Comparison of ENCODE assay signal across 39 cellular contexts in genomic region chr13:52097197-52097596, GRCh38. TPM values are rescaled to one million over a fixed set of nuclear protein-coding genes. Genes with fewer than 3 reads are reported as not detected.
"Had no signal": no experiment of that assay in that cellular context is flagged by ENCODE, and none has a peak within 500 bp of the region (broad histone marks: within the 10 kb centered on the region; RNA-seq: fewer than 3 reads in every experiment).

No MANE protein-coding gene starts in this region.

- H3K27ac ChIP-seq: adrenal gland, ascending aorta, body of pancreas, brain microvascular endothelial cell, breast epithelium, cardiac muscle cell had no signal

- DNase-seq: activated effector memory CD4-positive, alpha-beta T cell treated with anti-CD3 and anti-CD28 coated beads, Interleukin-2, amount 50 U/mL, for 16 hours; activated effector memory CD4-positive, alpha-beta T cell treated with Interleukin-2 at 50 U/mL for 16 hours; activated gamma-delta T cell; activated gamma-delta T cell treated with Interleukin-2 at 50 U/mL for 16 hours; activated naive CD4-positive, alpha-beta T cell; activated naive CD4-positive, alpha-beta T cell treated with anti-CD3 and anti-CD28 coated beads for 36 hours; activated naive CD4-positive, alpha-beta T cell treated with anti-CD3 and anti-CD28 coated beads, Interleukin-2, amount 10 ng/mL, durations not matched to agents 7 days and 5 days; activated naive CD4-positive, alpha-beta T cell treated with anti-CD3 and anti-CD28 coated beads, Interleukin-2, amount 50 U/mL, for 16 hours; activated naive CD4-positive, alpha-beta T cell treated with Interleukin-2 at 50 U/mL for 16 hours; activated naive CD8-positive, alpha-beta T cell treated with anti-CD3 and anti-CD28 coated beads for 36 hours; activated naive CD8-positive, alpha-beta T cell treated with anti-CD3 and anti-CD28 coated beads, Interleukin-2, amount 10 ng/mL, durations not matched to agents 7 days and 5 days; activated naive CD8-positive, alpha-beta T cell treated with anti-CD3 and anti-CD28 coated beads, Interleukin-2, amount 50 U/mL, for 24 hours; activated T-cell treated with anti-CD3 and anti-CD28 coated beads, Interleukin-2, amount 50 U/mL, for 24 hours; activated T-cell treated with anti-CD3 and anti-CD28 coated beads, Interleukin-2, amount 50 U/mL, for 4 hours; activated T-cell treated with anti-CD3 and anti-CD28 coated beads, Interleukin-2, amount 50 U/mL, for 48 hours; activated T-cell treated with anti-CD3 and anti-CD28 coated beads, Interleukin-2, amount 50 U/mL, for 72 hours; adrenal gland; amniotic stem cell; amygdala; anterior cingulate cortex; aorta; body of pancreas; brain microvascular endothelial cell; caudate nucleus; central memory CD4-positive, alpha-beta T cell; cerebellar nuclear complex had no signal

- H3K4me3 Mint-ChIP-seq: activated naive CD4-positive, alpha-beta T cell treated with anti-CD3 and anti-CD28 coated beads for 36 hours; activated naive CD4-positive, alpha-beta T cell treated with anti-CD3 and anti-CD28 coated beads, Interleukin-2, amount 10 ng/mL, durations not matched to agents 7 days and 5 days; activated naive CD4-positive, alpha-beta T cell treated with anti-CD3 and anti-CD28 coated beads, Interleukin-2, amount 50 U/mL, for 24 hours; activated naive CD8-positive, alpha-beta T cell; activated naive CD8-positive, alpha-beta T cell treated with anti-CD3 and anti-CD28 coated beads for 36 hours; activated naive CD8-positive, alpha-beta T cell treated with anti-CD3 and anti-CD28 coated beads, Interleukin-2, amount 10 ng/mL, durations not matched to agents 7 days and 5 days; activated naive CD8-positive, alpha-beta T cell treated with anti-CD3 and anti-CD28 coated beads, Interleukin-2, amount 50 U/mL, for 24 hours; activated T-cell treated with anti-CD3 and anti-CD28 coated beads, Interleukin-2, amount 50 U/mL, for 24 hours; activated T-cell treated with anti-CD3 and anti-CD28 coated beads, Interleukin-2, amount 50 U/mL, for 4 hours; activated T-cell treated with anti-CD3 and anti-CD28 coated beads, Interleukin-2, amount 50 U/mL, for 72 hours; activated T-helper 1 cell treated with anti-CD3 and anti-CD28 coated beads, Interleukin-12 subunit alpha, Interleukin-12 subunit beta, Interleukin-2, Interleukin-4 antibody, amounts not matched to agents 30 ng/mL and 10 ng/mL and 1 ng/mL, durations not matched to agents 14 hours and 24 hours and 36 hours; activated T-helper 17 cell treated with anti-CD3 and anti-CD28 coated beads, Interleukin-2, amount 50 U/mL, for 72 hours; brain; central memory CD8-positive, alpha-beta T cell had no signal

- H3K4me3 ChIP-seq: adrenal gland, ascending aorta, body of pancreas, breast epithelium, cardiac muscle cell had no signal

- H3K9me3 ChIP-seq: adrenal gland, ascending aorta, body of pancreas, breast epithelium had no signal

- H3K27ac Mint-ChIP-seq: activated naive CD4-positive, alpha-beta T cell treated with anti-CD3 and anti-CD28 coated beads for 36 hours; activated naive CD4-positive, alpha-beta T cell treated with anti-CD3 and anti-CD28 coated beads, Interleukin-2, amount 50 U/mL, for 24 hours; activated naive CD4-positive, alpha-beta T cell treated with anti-CD3 and anti-CD28 coated beads, Interleukin-2, amount 50 U/mL, for 72 hours; activated naive CD8-positive, alpha-beta T cell; activated naive CD8-positive, alpha-beta T cell treated with anti-CD3 and anti-CD28 coated beads for 36 hours; activated naive CD8-positive, alpha-beta T cell treated with anti-CD3 and anti-CD28 coated beads, Interleukin-2, amount 10 ng/mL, durations not matched to agents 7 days and 5 days; activated naive CD8-positive, alpha-beta T cell treated with anti-CD3 and anti-CD28 coated beads, Interleukin-2, amount 50 U/mL, for 24 hours; activated T-cell treated with anti-CD3 and anti-CD28 coated beads, Interleukin-2, amount 50 U/mL, for 24 hours; activated T-cell treated with anti-CD3 and anti-CD28 coated beads, Interleukin-2, amount 50 U/mL, for 72 hours; activated T-helper 1 cell treated with anti-CD3 and anti-CD28 coated beads, Interleukin-12 subunit alpha, Interleukin-12 subunit beta, Interleukin-2, Interleukin-4 antibody, amounts not matched to agents 30 ng/mL and 10 ng/mL and 1 ng/mL, durations not matched to agents 14 hours and 24 hours and 36 hours; activated T-helper 17 cell treated with anti-CD3 and anti-CD28 coated beads, Interleukin-2, amount 50 U/mL, for 72 hours; activated T-helper 2 cell treated with anti-CD3 and anti-CD28 coated beads, Interferon-gamma antibody, Interleukin-2, Interleukin-4, amounts not matched to agents 10 μg/mL and 5 μg/mL and 100 μg/mL, durations not matched to agents 14 hours and 24 hours and 36 hours; brain had no signal

- H3K27me3 Mint-ChIP-seq: activated naive CD8-positive, alpha-beta T cell treated with anti-CD3 and anti-CD28 coated beads for 36 hours; activated naive CD8-positive, alpha-beta T cell treated with anti-CD3 and anti-CD28 coated beads, Interleukin-2, amount 50 U/mL, for 24 hours; activated T-cell treated with anti-CD3 and anti-CD28 coated beads, Interleukin-2, amount 50 U/mL, for 24 hours; brain had no signal

- H3K36me3 Mint-ChIP-seq: activated naive CD4-positive, alpha-beta T cell treated with anti-CD3 and anti-CD28 coated beads, Interleukin-2, amount 10 ng/mL, durations not matched to agents 7 days and 5 days; activated naive CD4-positive, alpha-beta T cell treated with anti-CD3 and anti-CD28 coated beads, Interleukin-2, amount 50 U/mL, for 24 hours; activated naive CD4-positive, alpha-beta T cell treated with anti-CD3 and anti-CD28 coated beads, Interleukin-2, amount 50 U/mL, for 72 hours; activated naive CD8-positive, alpha-beta T cell treated with anti-CD3 and anti-CD28 coated beads for 36 hours; activated naive CD8-positive, alpha-beta T cell treated with anti-CD3 and anti-CD28 coated beads, Interleukin-2, amount 10 ng/mL, durations not matched to agents 7 days and 5 days; brain had no signal

- H3K4me1 Mint-ChIP-seq: activated naive CD4-positive, alpha-beta T cell treated with anti-CD3 and anti-CD28 coated beads, Interleukin-2, amount 10 ng/mL, durations not matched to agents 7 days and 5 days; activated naive CD4-positive, alpha-beta T cell treated with anti-CD3 and anti-CD28 coated beads, Interleukin-2, amount 50 U/mL, for 24 hours; activated naive CD8-positive, alpha-beta T cell treated with anti-CD3 and anti-CD28 coated beads for 36 hours; activated naive CD8-positive, alpha-beta T cell treated with anti-CD3 and anti-CD28 coated beads, Interleukin-2, amount 10 ng/mL, durations not matched to agents 7 days and 5 days; activated naive CD8-positive, alpha-beta T cell treated with anti-CD3 and anti-CD28 coated beads, Interleukin-2, amount 50 U/mL, for 24 hours; brain; central memory CD8-positive, alpha-beta T cell had no signal

- H3K27me3 ChIP-seq: adrenal gland, ascending aorta, body of pancreas, brain microvascular endothelial cell, breast epithelium, cardiac muscle cell had no signal

- ATAC-seq: activated naive CD4-positive, alpha-beta T cell treated with anti-CD3 and anti-CD28 coated beads, Interleukin-2, amount 50 U/mL, for 72 hours; activated naive CD8-positive, alpha-beta T cell treated with anti-CD3 and anti-CD28 coated beads, Interleukin-2, amount 50 U/mL, for 24 hours; activated T-cell treated with anti-CD3 and anti-CD28 coated beads, Interleukin-2, amount 50 U/mL, for 4 hours; activated T-cell treated with anti-CD3 and anti-CD28 coated beads, Interleukin-2, amount 50 U/mL, for 72 hours; activated T-helper 17 cell treated with anti-CD3 and anti-CD28 coated beads, Interleukin-2, amount 50 U/mL, for 72 hours; body of pancreas had no signal

- H3K4me1 ChIP-seq: adrenal gland, ascending aorta, body of pancreas, breast epithelium had no signal

- H3K36me3 ChIP-seq: adrenal gland, ascending aorta, brain microvascular endothelial cell, breast epithelium, cardiac muscle cell had no signal

- FAIRE-seq: astrocyte, bronchial epithelial cell had no signal

- H3K9me3 Mint-ChIP-seq: activated naive CD4-positive, alpha-beta T cell treated with anti-CD3 and anti-CD28 coated beads for 36 hours; activated naive CD4-positive, alpha-beta T cell treated with anti-CD3 and anti-CD28 coated beads, Interleukin-2, amount 10 ng/mL, durations not matched to agents 7 days and 5 days; activated naive CD4-positive, alpha-beta T cell treated with anti-CD3 and anti-CD28 coated beads, Interleukin-2, amount 50 U/mL, for 24 hours; activated naive CD4-positive, alpha-beta T cell treated with anti-CD3 and anti-CD28 coated beads, Interleukin-2, amount 50 U/mL, for 72 hours; activated naive CD8-positive, alpha-beta T cell treated with anti-CD3 and anti-CD28 coated beads for 36 hours; activated naive CD8-positive, alpha-beta T cell treated with anti-CD3 and anti-CD28 coated beads, Interleukin-2, amount 10 ng/mL, durations not matched to agents 7 days and 5 days; activated naive CD8-positive, alpha-beta T cell treated with anti-CD3 and anti-CD28 coated beads, Interleukin-2, amount 50 U/mL, for 24 hours; activated T-cell treated with anti-CD3 and anti-CD28 coated beads, Interleukin-2, amount 50 U/mL, for 24 hours; activated T-cell treated with anti-CD3 and anti-CD28 coated beads, Interleukin-2, amount 50 U/mL, for 72 hours; activated T-helper 1 cell treated with anti-CD3 and anti-CD28 coated beads, Interleukin-12 subunit alpha, Interleukin-12 subunit beta, Interleukin-2, Interleukin-4 antibody, amounts not matched to agents 30 ng/mL and 10 ng/mL and 1 ng/mL, durations not matched to agents 14 hours and 24 hours and 36 hours; activated T-helper 17 cell treated with anti-CD3 and anti-CD28 coated beads, Interleukin-2, amount 50 U/mL, for 72 hours; activated T-helper 2 cell treated with anti-CD3 and anti-CD28 coated beads, Interferon-gamma antibody, Interleukin-2, Interleukin-4, amounts not matched to agents 10 μg/mL and 5 μg/mL and 100 μg/mL, durations not matched to agents 14 hours and 24 hours and 36 hours; brain; central memory CD8-positive, alpha-beta T cell had no signal

RNA-seq across cellular contexts. Expression of gene NEK5, which starts 31.7 kb away (rescaled TPM):
- total RNA-seq: activated naive CD8-positive, alpha-beta T cell treated with anti-CD3 and anti-CD28 coated beads, Interleukin-2, amount 10 ng/mL, durations not matched to agents 7 days and 5 days; activated T-helper 1 cell treated with anti-CD3 and anti-CD28 coated beads, Interleukin-12 subunit alpha, Interleukin-12 subunit beta, Interleukin-2, Interleukin-4 antibody, amounts not matched to agents 30 ng/mL and 10 ng/mL and 1 ng/mL, durations not matched to agents 14 hours and 24 hours and 36 hours; activated T-helper 17 cell treated with anti-CD3 and anti-CD28 coated beads, Interleukin-2, amount 50 U/mL, for 72 hours; activated T-helper 2 cell treated with anti-CD3 and anti-CD28 coated beads, Interferon-gamma antibody, Interleukin-2, Interleukin-4, amounts not matched to agents 10 μg/mL and 5 μg/mL and 100 μg/mL, durations not matched to agents 14 hours and 24 hours and 36 hours; ascending aorta had no signal
